In genomic region chr13:90918551-90918950, GRCh38 we compare ENCODE assay signal across 19 cellular contexts.
DNase-seq lines count a peak whose midpoint lies in the region; ATAC-seq and TF ChIP-seq lines count a peak whose summit lies in the region.
"Had no signal": no experiment of that assay in that cellular context is flagged by ENCODE, and none has a peak within 500 bp of the region (broad histone marks: within the 10 kb centered on the region; RNA-seq: fewer than 3 reads in every experiment).

No MANE protein-coding gene starts in this region.

- no peak overlapping the region for H3K4ac ChIP-seq in mesenchymal stem cell (ENCODE audit: low read depth in 1 of 2, low read length in 2 of 2)

- DNase-seq in DMS53 treated with DMSO at 0.1 percent for 48 hours (lab: John Stamatoyannopoulos, UW; ENCODE audit: unreplicated experiment) (peak; percentile 5), OCI-M1 (lab: John Stamatoyannopoulos, UW) (peak; percentile 72), epithelial cell of proximal tubule (ENCODE audit: low read depth) (peak; percentile 88), mesenchymal stem cell (peak; percentile 93), HEK293T (ENCODE audit: extremely low spot score) (no peak)
- DNase-seq: activated CD4-positive, alpha-beta T cell treated with anti-CD3 and anti-CD28 coated beads for 48 hours; activated T-cell treated with anti-CD3 and anti-CD28 coated beads, Interleukin-2, amount 50 U/mL, for 4 hours; amniotic stem cell; DMS79; foreskin fibroblast; islet precursor cell; NCI-H1092; psoas muscle; stimulated activated CD4-positive, alpha-beta T cell treated with anti-CD3 and anti-CD28 coated beads, Interleukin-4, amount 100 ng/mL, for 1 hour; T-helper 17 cell; transverse colon had no signal

- no peak overlapping the region for H2BK120ac ChIP-seq in mesenchymal stem cell (ENCODE audit: low read depth, low read length)

- H2AFZ ChIP-seq in mesenchymal stem cell (ENCODE audit: low read depth, low read length): no peak overlapping the region

- peaks cover 3% of the 10 kb centered on the region for H3K4me1 ChIP-seq in mesenchymal stem cell (ENCODE audit: control insufficient read depth, insufficient read depth, low read depth, low read length)
- H3K4me1 ChIP-seq in gastroesophageal sphincter: no peaks in the 10 kb centered on the region
- H3K4me1 ChIP-seq: psoas muscle, transverse colon had no signal

- H3K4me2 ChIP-seq in mesenchymal stem cell (ENCODE audit: low read length, poor library complexity, severe bottlenecking): no peak overlapping the region

- H3K79me1 ChIP-seq in mesenchymal stem cell (replicated peaks; ENCODE audit: low read length, poor library complexity, severe bottlenecking): no peaks in the 10 kb centered on the region

- no peak for ATAC-seq in HG03442 (IDR thresholded peaks at IDR 0.05; ENCODE audit: unreplicated experiment)
- no peak for ATAC-seq in HG02981 (IDR thresholded peaks at IDR 0.05; ENCODE audit: unreplicated experiment)
- ATAC-seq in gastroesophageal sphincter: no peak
- ATAC-seq: activated T-cell treated with anti-CD3 and anti-CD28 coated beads, Interleukin-2, amount 50 U/mL, for 4 hours; psoas muscle; T-helper 17 cell had no signal

- H3K27me3 ChIP-seq in mesenchymal stem cell (ENCODE audit: control insufficient read depth in 1 of 2, insufficient read depth in 1 of 2, low read length in 2 of 2): no peaks in the 10 kb centered on the region
- no peaks in the 10 kb centered on the region for H3K27me3 ChIP-seq in gastroesophageal sphincter
- H3K27me3 ChIP-seq: transverse colon had no signal

- TF ChIP-seq CTCF in epithelial cell of proximal tubule (conservative IDR thresholded peaks at IDR 0.05; ENCODE audit: low read depth, low read length) (no peak), gastroesophageal sphincter (IDR thresholded peaks at IDR 0.05) (no peak)

- H2BK15ac ChIP-seq in mesenchymal stem cell (ENCODE audit: low read depth, poor library complexity, severe bottlenecking): no peak overlapping the region

- H3K23ac ChIP-seq in mesenchymal stem cell (ENCODE audit: low read length in 2 of 2): no peak overlapping the region

- no peak overlapping the region for H4K91ac ChIP-seq in mesenchymal stem cell (ENCODE audit: low read length)

- no peaks in the 10 kb centered on the region for H3K9me3 ChIP-seq in mesenchymal stem cell (ENCODE audit: control insufficient read depth, low read length)
- no peaks in the 10 kb centered on the region for H3K9me3 ChIP-seq in gastroesophageal sphincter
- H3K9me3 ChIP-seq: psoas muscle, transverse colon had no signal

- H3K18ac ChIP-seq in mesenchymal stem cell (ENCODE audit: low read depth in 1 of 2, low read length in 2 of 2): no peak overlapping the region

- H4K8ac ChIP-seq in mesenchymal stem cell (ENCODE audit: low read length): no peak overlapping the region

- 0% methylated on average over 1 of the region's 2 CpGs for WGBS in mesenchymal stem cell
- 40 to 48% methylated on average over 2 of the region's 2 CpGs for WGBS in gastroesophageal sphincter (ENCODE audit: low coverage in 1 of 2), 2 donors

- no peak overlapping the region for H3K9ac ChIP-seq in mesenchymal stem cell (ENCODE audit: low read length)

- CTCF ChIA-PET in HEK293T (lab: Yijun Ruan, JAX): interaction anchor here (0.6 kb wide), 1 partner anchor 57 kb away, joined by 4 read pairs; no protein-coding TSS in a partner anchor

- H3K36me3 ChIP-seq in mesenchymal stem cell (ENCODE audit: control insufficient read depth in 1 of 2, insufficient read depth in 2 of 2, low read depth in 1 of 2, low read length in 2 of 2): no peaks in the 10 kb centered on the region
- H3K36me3 ChIP-seq in gastroesophageal sphincter: no peaks in the 10 kb centered on the region
- H3K36me3 ChIP-seq: transverse colon had no signal

- H2AK5ac ChIP-seq in mesenchymal stem cell (ENCODE audit: low read length, severe bottlenecking): no peak overlapping the region

- TF ChIP-seq EP300 in gastroesophageal sphincter (IDR thresholded peaks at IDR 0.05): no peak

- POLR2A ChIA-PET in HEK293T (lab: Yijun Ruan, JAX): no interaction called here

- H3K14ac ChIP-seq in mesenchymal stem cell (ENCODE audit: low read length in 2 of 2): no peak overlapping the region

- H3K27ac ChIP-seq in mesenchymal stem cell (ENCODE audit: low read length, poor library complexity, severe bottlenecking) (peak overlapping the region; percentile 85), gastroesophageal sphincter (no peak overlapping the region)
- H3K27ac ChIP-seq: psoas muscle, transverse colon had no signal

- no peak for TF ChIP-seq POLR2A in gastroesophageal sphincter (IDR thresholded peaks at IDR 0.05)

- H2BK5ac ChIP-seq in mesenchymal stem cell (ENCODE audit: low read depth, low read length, poor library complexity, severe bottlenecking): no peak overlapping the region

- H2BK12ac ChIP-seq in mesenchymal stem cell (ENCODE audit: low read length in 2 of 2): no peak overlapping the region

- H3K4me3 ChIP-seq in epithelial cell of proximal tubule (ENCODE audit: low read depth, low read length) (no peak overlapping the region), mesenchymal stem cell (ENCODE audit: insufficient read depth in 1 of 2, low read depth in 1 of 2, low read length in 2 of 2) (no peak overlapping the region), gastroesophageal sphincter (no peak overlapping the region)
- H3K4me3 ChIP-seq: psoas muscle, transverse colon had no signal

TF ChIP-seq in HEK293T, 16 proteins besides CTCF, POLR2A, EP300 and RAD21:
- no peak for TF ChIP-seq FOXM1 (IDR thresholded peaks at IDR 0.05; ENCODE audit: borderline replicate concordance)
- TF ChIP-seq CTBP1 (IDR thresholded peaks at IDR 0.05; ENCODE audit: borderline replicate concordance): no peak
